Comparison of ENCODE assay signal across 20 cellular contexts in the genomic region with DNA sequence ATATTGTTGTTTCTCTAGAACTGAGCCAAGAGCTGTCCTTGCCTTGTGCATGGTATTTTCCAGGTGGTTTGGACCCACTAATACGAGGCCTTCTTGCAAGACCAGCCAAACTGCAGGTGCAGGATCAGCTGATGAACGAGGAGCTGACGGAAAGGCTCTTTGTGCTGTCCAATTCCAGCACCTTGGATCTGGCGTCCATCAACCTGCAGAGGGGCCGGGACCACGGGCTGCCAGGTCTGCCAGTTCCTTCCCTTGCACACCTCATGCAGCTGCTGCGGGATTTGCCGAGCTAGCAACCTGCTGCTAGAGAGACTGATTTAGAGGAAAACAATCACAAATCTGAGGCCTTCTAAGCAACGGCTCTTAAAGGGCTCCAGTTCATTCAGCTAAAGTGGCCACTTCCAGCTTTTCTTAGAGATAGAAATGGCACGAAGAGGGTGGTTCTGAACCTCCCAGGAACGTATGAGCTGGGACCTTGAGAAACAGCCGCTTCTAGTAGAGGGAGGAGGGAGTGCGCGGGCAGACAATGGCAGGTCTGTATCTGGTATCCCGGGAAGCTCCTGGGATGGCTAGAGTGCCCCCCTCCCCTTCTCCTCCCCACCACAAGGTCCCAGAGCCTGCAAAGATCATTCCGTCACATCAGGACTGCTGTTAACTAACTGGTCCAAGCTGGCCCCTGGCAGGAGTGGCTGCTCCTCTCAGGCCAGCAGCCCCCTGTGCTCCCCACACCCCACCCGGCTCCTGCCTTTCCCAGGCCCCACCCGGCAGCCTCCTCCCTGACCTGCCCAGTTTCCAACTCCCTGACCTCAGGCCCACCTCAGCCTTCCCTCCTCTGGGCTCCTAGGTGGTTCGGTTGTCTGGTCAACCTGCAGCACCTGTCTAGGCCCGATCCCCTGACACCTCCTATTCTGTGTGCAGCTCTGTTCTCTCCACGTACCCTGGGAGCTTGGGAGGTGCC.
DNase-seq lines count a peak whose midpoint lies in the region; ATAC-seq and TF ChIP-seq lines count a peak whose summit lies in the region.
"Had no signal": no experiment of that assay in that cellular context is flagged by ENCODE, and none has a peak within 500 bp of the region (broad histone marks: within the 10 kb centered on the region; RNA-seq: fewer than 3 reads in every experiment).

No MANE protein-coding gene starts in this region.

- no peaks in the 10 kb centered on the region for H3K9me3 ChIP-seq in suprapubic skin
- H3K9me3 ChIP-seq: gastrocnemius medialis had no signal

- 88% methylated on average over 21 of the region's 21 CpGs for WGBS in suprapubic skin

- no peaks in the 10 kb centered on the region for H3K27me3 Mint-ChIP-seq in activated naive CD4-positive, alpha-beta T cell treated with anti-CD3 and anti-CD28 coated beads for 36 hours (ENCODE audit: low read depth)
- H3K27me3 Mint-ChIP-seq: activated naive CD8-positive, alpha-beta T cell treated with anti-CD3 and anti-CD28 coated beads, Interleukin-2, amount 10 ng/mL, durations not matched to agents 7 days and 5 days had no signal

- no peak for TF ChIP-seq CTCF in RWPE1 (conservative IDR thresholded peaks at IDR 0.05; ENCODE audit: low read depth)
- TF ChIP-seq CTCF in suprapubic skin (IDR thresholded peaks at IDR 0.05): no peak

- H3K4me1 ChIP-seq in suprapubic skin: no peaks in the 10 kb centered on the region
- H3K4me1 ChIP-seq: gastrocnemius medialis had no signal

- CTCF ChIA-PET in activated naive CD4-positive, alpha-beta T cell treated with anti-CD3 and anti-CD28 coated beads for 36 hours (lab: Charles Lee): interaction anchor here (1.1 kb wide), 1 partner anchor 63 kb away, joined by 3 read pairs; no protein-coding TSS in a partner anchor
- CTCF ChIA-PET in RWPE1 (lab: Yijun Ruan, JAX): no interaction called here

- ATAC-seq in GM21528 (IDR thresholded peaks at IDR 0.05; ENCODE audit: low FRiP score, unreplicated experiment) (no peak), GM19452 (IDR thresholded peaks at IDR 0.05; ENCODE audit: unreplicated experiment) (no peak)
- ATAC-seq: gastrocnemius medialis had no signal

- TF ChIP-seq EP300 in suprapubic skin (IDR thresholded peaks at IDR 0.05): no peak

- H3K36me3 Mint-ChIP-seq in activated naive CD4-positive, alpha-beta T cell treated with anti-CD3 and anti-CD28 coated beads for 36 hours (ENCODE audit: low read depth): no peaks in the 10 kb centered on the region
- H3K36me3 Mint-ChIP-seq: activated naive CD8-positive, alpha-beta T cell treated with anti-CD3 and anti-CD28 coated beads, Interleukin-2, amount 10 ng/mL, durations not matched to agents 7 days and 5 days had no signal

- peaks cover 4% of the 10 kb centered on the region for H3K4me1 Mint-ChIP-seq in activated naive CD4-positive, alpha-beta T cell treated with anti-CD3 and anti-CD28 coated beads for 36 hours (ENCODE audit: low read depth)
- H3K4me1 Mint-ChIP-seq: activated naive CD8-positive, alpha-beta T cell treated with anti-CD3 and anti-CD28 coated beads, Interleukin-2, amount 10 ng/mL, durations not matched to agents 7 days and 5 days had no signal

- no peak for TF ChIP-seq POLR2A in suprapubic skin (IDR thresholded peaks at IDR 0.05)

- no peak overlapping the region for H3K4me3 Mint-ChIP-seq in activated naive CD4-positive, alpha-beta T cell treated with anti-CD3 and anti-CD28 coated beads for 36 hours
- H3K4me3 Mint-ChIP-seq: activated naive CD8-positive, alpha-beta T cell treated with anti-CD3 and anti-CD28 coated beads, Interleukin-2, amount 10 ng/mL, durations not matched to agents 7 days and 5 days had no signal

- peak overlapping the region; percentile 44; the same call in 1 of the 2 replicates for H3K27ac ChIP-seq in RWPE1
- H3K27ac ChIP-seq in suprapubic skin: no peak overlapping the region
- H3K27ac ChIP-seq: gastrocnemius medialis had no signal

- no peaks in the 10 kb centered on the region for H3K27me3 ChIP-seq in suprapubic skin
- H3K27me3 ChIP-seq: gastrocnemius medialis had no signal

- intact Hi-C loops in activated naive CD4-positive, alpha-beta T cell treated with anti-CD3 and anti-CD28 coated beads for 36 hours (cut with micrococcal nuclease): no loop called here

- H3K9me3 Mint-ChIP-seq in activated naive CD4-positive, alpha-beta T cell treated with anti-CD3 and anti-CD28 coated beads for 36 hours: no peaks in the 10 kb centered on the region
- H3K9me3 Mint-ChIP-seq: activated naive CD8-positive, alpha-beta T cell treated with anti-CD3 and anti-CD28 coated beads, Interleukin-2, amount 10 ng/mL, durations not matched to agents 7 days and 5 days; activated T-helper 2 cell treated with anti-CD3 and anti-CD28 coated beads, Interferon-gamma antibody, Interleukin-2, Interleukin-4, amounts not matched to agents 10 μg/mL and 5 μg/mL and 100 μg/mL, durations not matched to agents 14 hours and 24 hours and 36 hours had no signal

- POLR2A ChIA-PET in RWPE1 (lab: Yijun Ruan, JAX; ENCODE audit: low non-redundant PET): no interaction called here

- H3K36me3 ChIP-seq in suprapubic skin: no peaks in the 10 kb centered on the region
- H3K36me3 ChIP-seq: gastrocnemius medialis had no signal

- DNase-seq in activated naive CD4-positive, alpha-beta T cell treated with anti-CD3 and anti-CD28 coated beads for 36 hours: no peak
- no peak for DNase-seq in activated naive CD4-positive, alpha-beta T cell treated with Interleukin-2 at 50 U/mL for 16 hours
- DNase-seq in RWPE1 (ENCODE audit: low spot score) (no peak), mesenteric fat pad (ENCODE audit: low spot score) (peak; percentile 53), suprapubic skin (ENCODE audit: low spot score in 2 of 2) (peak; percentile 46 to 53), NCI-H345 (lab: John Stamatoyannopoulos, UW) (no peak)
- DNase-seq: activated CD4-positive, alpha-beta T cell treated with anti-CD3 and anti-CD28 coated beads for 48 hours; activated naive CD8-positive, alpha-beta T cell treated with anti-CD3 and anti-CD28 coated beads, Interleukin-2, amount 10 ng/mL, durations not matched to agents 7 days and 5 days; COR-L47; DND-41; effector CD4-positive, alpha-beta T cell; gastrocnemius medialis; hippocampal formation; MM.1S; NCI-H1436; NCI-H2171 treated with DMSO at 0.1 percent for 48 hours; NCI-H69 had no signal

- H3K27ac Mint-ChIP-seq in activated naive CD4-positive, alpha-beta T cell treated with anti-CD3 and anti-CD28 coated beads for 36 hours: peak overlapping the region; percentile 59
- H3K27ac Mint-ChIP-seq: activated T-helper 2 cell treated with anti-CD3 and anti-CD28 coated beads, Interferon-gamma antibody, Interleukin-2, Interleukin-4, amounts not matched to agents 10 μg/mL and 5 μg/mL and 100 μg/mL, durations not matched to agents 14 hours and 24 hours and 36 hours had no signal

- no peak overlapping the region for H3K4me3 ChIP-seq in suprapubic skin
- H3K4me3 ChIP-seq: gastrocnemius medialis had no signal

Comparison
In these comparisons a context has a peak if more than half of its experiments do, and no peak if none do; other contexts are left out.
1. DNase-seq: peak in mesenteric fat pad (single experiment) and suprapubic skin (2 of 2); none in activated naive CD4-positive, alpha-beta T cell treated with anti-CD3 and anti-CD28 coated beads for 36 hours (single experiment), activated naive CD4-positive, alpha-beta T cell treated with Interleukin-2 at 50 U/mL for 16 hours (single experiment), RWPE1 (single experiment) and NCI-H345 (single experiment).